Comparison of ENCODE assay signal across 25 cellular contexts in the genomic region with DNA sequence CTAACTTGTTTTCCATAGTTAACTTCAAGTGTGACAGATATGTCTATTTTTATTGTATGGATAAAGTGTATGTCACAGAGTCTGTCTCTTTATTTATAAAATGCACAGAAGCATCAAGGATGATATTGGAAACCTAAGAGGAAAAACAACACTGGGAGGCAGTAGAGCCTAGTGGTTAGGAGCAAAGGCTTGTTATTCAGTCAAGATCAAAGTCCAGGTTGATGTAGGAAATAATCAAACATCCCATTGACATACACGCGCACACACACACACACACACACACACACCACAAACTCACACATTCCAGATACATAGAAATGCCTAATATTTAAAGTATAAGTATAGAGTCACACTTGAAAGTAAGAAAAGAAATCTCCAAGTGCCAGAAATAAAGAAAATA.
"Had no signal": no experiment of that assay in that cellular context is flagged by ENCODE, and none has a peak within 500 bp of the region (broad histone marks: within the 10 kb centered on the region; RNA-seq: fewer than 3 reads in every experiment).

No MANE protein-coding gene starts in this region.

- H3K27me3 Mint-ChIP-seq: activated B cell treated with CpG ODN at 0.5 μM for 24 hours; activated CD4-positive, alpha-beta T cell treated with anti-CD3 and anti-CD28 coated beads for 36 hours; activated T-helper 17 cell treated with anti-CD3 and anti-CD28 coated beads, Interleukin-2, amount 50 U/mL, for 72 hours had no signal

- ATAC-seq: activated CD4-positive, alpha-beta T cell treated with anti-CD3 and anti-CD28 coated beads for 36 hours; activated naive CD4-positive, alpha-beta T cell treated with anti-CD3 and anti-CD28 coated beads, Interleukin-2, amount 50 U/mL, for 72 hours; activated T-helper 17 cell treated with anti-CD3 and anti-CD28 coated beads, Interleukin-2, amount 50 U/mL, for 72 hours; esophagus mucosa; left ventricle myocardium superior; sciatic nerve; stimulated activated naive B cell treated with anti-CD40 and anti-IgM and Interleukin-4, amounts not matched to agents 10 μg/mL and 1 μg/mL and 100 μg/mL, for 72 hours had no signal

- H3K9me3 Mint-ChIP-seq: activated B cell treated with CpG ODN at 0.5 μM for 24 hours; activated naive CD4-positive, alpha-beta T cell treated with anti-CD3 and anti-CD28 coated beads, Interleukin-2, amount 50 U/mL, for 72 hours; activated T-cell treated with anti-CD3 and anti-CD28 coated beads, Interleukin-2, amount 50 U/mL, for 24 hours; activated T-helper 17 cell treated with anti-CD3 and anti-CD28 coated beads, Interleukin-2, amount 50 U/mL, for 72 hours; nephron; stimulated activated naive B cell treated with anti-CD40 and anti-IgM and Interleukin-4, amounts not matched to agents 10 μg/mL and 1 μg/mL and 100 μg/mL, for 72 hours had no signal

- H3K36me3 Mint-ChIP-seq: activated naive CD4-positive, alpha-beta T cell treated with anti-CD3 and anti-CD28 coated beads, Interleukin-2, amount 50 U/mL, for 72 hours; stimulated activated naive B cell treated with anti-CD40 and anti-IgM and Interleukin-4, amounts not matched to agents 10 μg/mL and 1 μg/mL and 100 μg/mL, for 72 hours had no signal

- H3K4me1 ChIP-seq: testis, uterus had no signal

- H3K27ac ChIP-seq: testis, uterus had no signal

- H3K27ac Mint-ChIP-seq: activated B cell treated with CpG ODN at 0.5 μM for 24 hours; activated CD4-positive, alpha-beta T cell treated with anti-CD3 and anti-CD28 coated beads for 36 hours; activated naive CD4-positive, alpha-beta T cell treated with anti-CD3 and anti-CD28 coated beads, Interleukin-2, amount 50 U/mL, for 72 hours; activated T-cell treated with anti-CD3 and anti-CD28 coated beads, Interleukin-2, amount 50 U/mL, for 24 hours; activated T-helper 17 cell treated with anti-CD3 and anti-CD28 coated beads, Interleukin-2, amount 50 U/mL, for 72 hours; stimulated activated naive B cell treated with anti-CD40 and anti-IgM and Interleukin-4, amounts not matched to agents 10 μg/mL and 1 μg/mL and 100 μg/mL, for 72 hours had no signal

- H3K9me3 ChIP-seq: testis, uterus had no signal

- H3K36me3 ChIP-seq: uterus had no signal

- H3K4me3 Mint-ChIP-seq: activated B cell treated with CpG ODN at 0.5 μM for 24 hours; activated CD4-positive, alpha-beta T cell treated with anti-CD3 and anti-CD28 coated beads for 36 hours; activated T-cell treated with anti-CD3 and anti-CD28 coated beads, Interleukin-2, amount 50 U/mL, for 24 hours; activated T-helper 17 cell treated with anti-CD3 and anti-CD28 coated beads, Interleukin-2, amount 50 U/mL, for 72 hours; nephron; stimulated activated naive B cell treated with anti-CD40 and anti-IgM and Interleukin-4, amounts not matched to agents 10 μg/mL and 1 μg/mL and 100 μg/mL, for 72 hours had no signal

- H3K27me3 ChIP-seq: testis, uterus had no signal

- H3K4me3 ChIP-seq: testis, uterus had no signal

- DNase-seq: activated B cell treated with CpG ODN at 0.5 μM for 24 hours; activated CD4-positive, alpha-beta T cell treated with anti-CD3 and anti-CD28 coated beads for 36 hours; activated CD4-positive, alpha-beta T cell treated with anti-CD3 and anti-CD28 coated beads, Interleukin-2, amount 50 U/mL, for 4 hours; activated CD8-positive, alpha-beta memory T cell treated with anti-CD3 and anti-CD28 coated beads for 24 hours; activated CD8-positive, alpha-beta memory T cell treated with anti-CD3 and anti-CD28 coated beads, Interleukin-2, amount 50 U/mL, for 4 hours; activated T-cell treated with anti-CD3 and anti-CD28 coated beads, Interleukin-2, amount 50 U/mL, for 24 hours; aorta; central memory CD4-positive, alpha-beta T cell; dermis blood vessel endothelial cell; effector CD8-positive, alpha-beta T cell; foreskin melanocyte; left ventricle myocardium superior; midbrain; stimulated activated CD4-positive, alpha-beta T cell treated with anti-CD3 and anti-CD28 coated beads, Interleukin-2, amount 100 ng/mL, for 48 hours; stimulated activated CD8-positive, alpha-beta memory T cell treated with anti-CD3 and anti-CD28 coated beads, Interleukin-4, amount 100 ng/mL, for 48 hours; stimulated activated naive B cell treated with anti-CD40 and anti-IgM and Interleukin-4, amounts not matched to agents 10 μg/mL and 1 μg/mL and 100 μg/mL, for 72 hours; T1000; testis; trophoblast cell; uterus had no signal

- H3K4me1 Mint-ChIP-seq: activated B cell treated with CpG ODN at 0.5 μM for 24 hours; activated CD4-positive, alpha-beta T cell treated with anti-CD3 and anti-CD28 coated beads for 36 hours; activated T-helper 17 cell treated with anti-CD3 and anti-CD28 coated beads, Interleukin-2, amount 50 U/mL, for 72 hours; stimulated activated naive B cell treated with anti-CD40 and anti-IgM and Interleukin-4, amounts not matched to agents 10 μg/mL and 1 μg/mL and 100 μg/mL, for 72 hours had no signal
